1 cellular context compared by ENCODE assay signal in genomic region chr18:59871711-59872362, GRCh38.
TF ChIP-seq lines count a peak whose summit lies in the region.

No MANE protein-coding gene starts in this region.

TF ChIP-seq in GM12878, 131 proteins besides CTCF, POLR2A, EP300 and RAD21:
- no peak for TF ChIP-seq RB1 (IDR thresholded peaks at IDR 0.05; ENCODE audit: borderline replicate concordance)
- TF ChIP-seq POU2F2 (IDR thresholded peaks at IDR 0.05; ENCODE audit: borderline replicate concordance, low read depth, low read length): no peak
- no peak for TF ChIP-seq ZNF622 (IDR thresholded peaks at IDR 0.05)
- no peak for TF ChIP-seq CEBPZ (IDR thresholded peaks at IDR 0.05; ENCODE audit: low read depth, low read length)
- no peak for TF ChIP-seq SUZ12 (IDR thresholded peaks at IDR 0.05; ENCODE audit: unreplicated experiment)
- no peak for TF ChIP-seq BCLAF1 (IDR thresholded peaks at IDR 0.05)
- no peak for TF ChIP-seq MLLT1 (IDR thresholded peaks at IDR 0.05)
